In the genomic region with DNA sequence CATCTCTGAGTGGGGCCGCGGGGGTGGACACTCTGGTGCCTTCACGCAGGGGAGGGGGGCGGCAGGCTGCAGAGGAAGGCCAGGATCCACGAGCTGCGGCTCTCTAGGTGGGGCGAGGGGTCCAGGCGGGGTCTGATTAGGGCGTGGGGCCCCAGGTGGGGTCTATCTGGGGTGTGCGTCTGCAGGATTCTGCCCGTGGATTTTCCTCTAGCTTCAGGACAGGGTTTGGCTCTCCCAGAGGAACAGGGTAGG, we compare ENCODE assay signal across 8 cellular contexts. TPM values are rescaled to one million over a fixed set of nuclear protein-coding genes. Genes with fewer than 3 reads are reported as not detected.
DNase-seq lines count a peak whose midpoint lies in the region; ATAC-seq and TF ChIP-seq lines count a peak whose summit lies in the region.

No MANE protein-coding gene starts in this region.

- H3K9me3 ChIP-seq in right cardiac atrium (ENCODE audit: control insufficient read depth, low read length): no peaks in the 10 kb centered on the region
- H3K9me3 ChIP-seq in spleen: peaks cover 0 to 3% (median 0%) of the 10 kb centered on the region in 8 donors

- H3K4me1 ChIP-seq in right cardiac atrium (ENCODE audit: control insufficient read depth, insufficient read depth, low read length): peaks cover 10% of the 10 kb centered on the region
- H3K4me1 ChIP-seq in spleen: peaks cover 12 to 63% (median 36%) of the 10 kb centered on the region in 6 donors

- H3K4me3 Mint-ChIP-seq in activated CD4-positive, alpha-beta memory T cell treated with anti-CD3 and anti-CD28 coated beads for 36 hours: peak overlapping the region; percentile 85

- H3K4me3 ChIP-seq in right cardiac atrium (ENCODE audit: low read length) (peak overlapping the region; percentile 55), spleen (peak overlapping the region; percentile 27 to 75 (median 48))

- H3K27ac ChIP-seq in right cardiac atrium (ENCODE audit: low read length) (peak overlapping the region; percentile 68), spleen (peak overlapping the region in 6 of 8 donors; percentile 41 to 82 (median 57))

- peak overlapping the region; percentile 79 for H3K27ac Mint-ChIP-seq in activated CD4-positive, alpha-beta memory T cell treated with anti-CD3 and anti-CD28 coated beads for 36 hours

- no peaks in the 10 kb centered on the region for H3K9me3 Mint-ChIP-seq in activated CD4-positive, alpha-beta memory T cell treated with anti-CD3 and anti-CD28 coated beads for 36 hours

- H3K27me3 ChIP-seq in right cardiac atrium (ENCODE audit: control insufficient read depth, insufficient read depth): no peaks in the 10 kb centered on the region
- H3K27me3 ChIP-seq in spleen (replicated peaks in 1 of 7): peaks cover 0 to 25% (median 0%) of the 10 kb centered on the region in 7 donors

- H3K27me3 Mint-ChIP-seq in activated CD4-positive, alpha-beta memory T cell treated with anti-CD3 and anti-CD28 coated beads for 36 hours: peaks cover 4% of the 10 kb centered on the region

- TF ChIP-seq CTCF in spleen (IDR thresholded peaks at IDR 0.05 in 8 of 11, conservative IDR thresholded peaks at IDR 0.05 in 3 of 11): no peak

- DNase-seq in DMS53 (lab: John Stamatoyannopoulos, UW): peak; percentile 41
- DNase-seq in DMS53 treated with DMSO at 0.1 percent for 48 hours (lab: John Stamatoyannopoulos, UW; ENCODE audit: unreplicated experiment): no peak
- DNase-seq in activated CD4-positive, alpha-beta memory T cell treated with anti-CD3 and anti-CD28 coated beads for 36 hours: no peak
- no peak for DNase-seq in right cardiac atrium
- DNase-seq in spleen: no peak
- DNase-seq in T1000 (lab: John Stamatoyannopoulos, UW): no peak

- POLR2A ChIA-PET in activated CD4-positive, alpha-beta memory T cell treated with anti-CD3 and anti-CD28 coated beads for 36 hours (lab: Charles Lee): no interaction called here

- H3K36me3 ChIP-seq in spleen: peaks cover 0 to 33% (median 24%) of the 10 kb centered on the region in 6 donors

- H3K4me1 Mint-ChIP-seq in activated CD4-positive, alpha-beta memory T cell treated with anti-CD3 and anti-CD28 coated beads for 36 hours (ENCODE audit: low read depth): peaks cover 27% of the 10 kb centered on the region

- peaks cover 6% of the 10 kb centered on the region for H3K36me3 Mint-ChIP-seq in activated CD4-positive, alpha-beta memory T cell treated with anti-CD3 and anti-CD28 coated beads for 36 hours

- WGBS in right cardiac atrium: 2% methylated on average over 11 of the region's 11 CpGs
- WGBS in spleen, 5 donors: 0 to 4% (median 4%) methylated on average over 1 to 11 of the region's 11 CpGs

- ATAC-seq in right cardiac atrium: peak; percentile 23 to 29
- no peak for ATAC-seq in HG03196 (IDR thresholded peaks at IDR 0.05; ENCODE audit: unreplicated experiment)
- ATAC-seq in GM18907 (IDR thresholded peaks at IDR 0.05; ENCODE audit: unreplicated experiment): no peak

- intact Hi-C loops in activated CD4-positive, alpha-beta memory T cell treated with anti-CD3 and anti-CD28 coated beads for 36 hours (cut with micrococcal nuclease): loop anchor here (1.0 kb wide), 1 partner anchor 166 kb away; a partner anchor contains a TSS
- intact Hi-C loops in right cardiac atrium (cut with DNase I) (loop anchor here in 1 of 4 donors (10.0 kb wide), 1 partner anchor 164 kb away; a partner anchor contains a TSS), spleen (cut with DNase I; ENCODE audit: low total_unique reads) (no loop called here)

- no peak for TF ChIP-seq POLR2A in spleen (IDR thresholded peaks at IDR 0.05)

- CTCF ChIA-PET in activated CD4-positive, alpha-beta memory T cell treated with anti-CD3 and anti-CD28 coated beads for 36 hours (lab: Charles Lee): interaction anchor here (1.1 to 2.8 kb wide), 2 partner anchors 217 to 225 kb away, joined by 3 to 8 read pairs; no protein-coding TSS in a partner anchor

RNA-seq across cellular contexts. Expression of a gene that starts 6.3 kb away (rescaled TPM):
- 10 to 100 TPM; 15.2 to 16.1 TPM for total RNA-seq in activated CD4-positive, alpha-beta memory T cell treated with anti-CD3 and anti-CD28 coated beads for 36 hours
- total RNA-seq in right cardiac atrium (10 to 100 TPM in 1 of 4 donors, 1 to 10 TPM in 3; 7.7 to 11.5 (median 8.9) TPM), spleen (10 to 100 TPM; 14.3 to 35.4 (median 21.1) TPM)
- polyA plus RNA-seq in right cardiac atrium (9.5 TPM), spleen (10 to 100 TPM; 11.2 to 17.2 (median 14.5) TPM)

RNA-seq across cellular contexts. Expression of a gene that starts 6.4 kb away (rescaled TPM):
- total RNA-seq in activated CD4-positive, alpha-beta memory T cell treated with anti-CD3 and anti-CD28 coated beads for 36 hours: 10 to 100 TPM; 30.9 to 32.5 TPM
- total RNA-seq in right cardiac atrium (10 to 100 TPM; 61.6 to 91.8 (median 65.5) TPM), spleen (10 to 100 TPM; 20.6 to 42.7 (median 27.8) TPM)
- polyA plus RNA-seq in right cardiac atrium (43.1 TPM), spleen (10 to 100 TPM in 2 of 3 donors, 1 to 10 TPM in 1; 10.0 to 14.4 (median 11.2) TPM)

Comparison
In these comparisons a context has a peak if more than half of its experiments do, and no peak if none do; other contexts are left out.
1. ATAC-seq: peak in right cardiac atrium (2 of 2); none in HG03196 (single experiment) and GM18907 (single experiment).